ENCODE assay signal across 5 cellular contexts in the genomic region with DNA sequence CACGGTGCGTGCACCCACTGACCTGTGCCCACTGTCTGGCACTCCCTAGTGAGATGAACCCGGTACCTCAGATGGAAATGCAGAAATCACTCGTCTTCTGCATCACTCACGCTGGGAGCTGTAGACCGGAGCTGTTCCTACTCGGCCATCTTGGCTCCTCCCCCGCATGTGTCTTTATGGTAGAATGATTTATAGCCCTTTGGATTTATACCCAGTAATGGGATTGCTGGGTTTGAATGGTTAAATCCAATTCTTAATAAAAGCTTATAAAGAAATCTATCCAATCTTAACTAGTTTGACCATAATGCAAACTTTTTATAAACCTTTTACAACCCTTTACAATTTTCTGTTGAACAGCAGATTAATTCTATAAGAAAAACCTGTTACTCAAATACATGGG. TPM values are rescaled to one million over a fixed set of nuclear protein-coding genes. Genes with fewer than 3 reads are reported as not detected.
"Had no signal": no experiment of that assay in that cellular context is flagged by ENCODE, and none has a peak within 500 bp of the region (broad histone marks: within the 10 kb centered on the region; RNA-seq: fewer than 3 reads in every experiment).

No MANE protein-coding gene starts in this region.

RNA-seq across cellular contexts. Expression of a gene that starts 59.0 kb away (rescaled TPM):
- total RNA-seq: HepG2, HT-29, HT1080, IMR-90 had no signal
- polyA plus RNA-seq: IgD-negative memory B cell, IMR-90 had no signal

RNA-seq across cellular contexts. Expression of a gene that starts 59.5 kb away (rescaled TPM):
- total RNA-seq: HepG2 had no signal
- polyA plus RNA-seq: HepG2 had no signal
